ENCODE assay signal across 1 cellular context in genomic region chr12:51773145-51773869, GRCh38.
TF ChIP-seq lines count a peak whose summit lies in the region.

No MANE protein-coding gene starts in this region.

TF ChIP-seq in HCT116, 20 proteins besides CTCF, POLR2A, EP300 and RAD21 (continued from another document):
- TF ChIP-seq REST (IDR thresholded peaks at IDR 0.05; ENCODE audit: low read depth): no peak
- TF ChIP-seq ATF3 (IDR thresholded peaks at IDR 0.05): peak; percentile 69; the same call in 1 of the 2 replicates
- TF ChIP-seq YY1 (IDR thresholded peaks at IDR 0.05; ENCODE audit: extremely low read depth, insufficient replicate concordance, low read depth, low read length): no peak
- peak; percentile 55 for TF ChIP-seq FOSL1 (IDR thresholded peaks at IDR 0.05; ENCODE audit: low read depth)
- TF ChIP-seq SIN3A (IDR thresholded peaks at IDR 0.05; ENCODE audit: low read depth): no peak
- no peak for TF ChIP-seq POLR2AphosphoS5 (IDR thresholded peaks at IDR 0.05; ENCODE audit: low read depth, low read length)
- TF ChIP-seq JUND (IDR thresholded peaks at IDR 0.05): 0 out of 2 replicates have a peak, but pooled peaks have one; percentile 12
- peak; percentile 79 for TF ChIP-seq CEBPB (IDR thresholded peaks at IDR 0.05; ENCODE audit: low read depth)
- TF ChIP-seq CBX3 (IDR thresholded peaks at IDR 0.05; ENCODE audit: low read depth): no peak
- TF ChIP-seq ZBTB33 (IDR thresholded peaks at IDR 0.05; ENCODE audit: extremely low read depth, insufficient replicate concordance, low read length): no peak
- TF ChIP-seq SP1 (IDR thresholded peaks at IDR 0.05; ENCODE audit: low read depth): 0 out of 2 replicates have a peak, but pooled peaks have one; percentile 2
- TF ChIP-seq EZH2 (IDR thresholded peaks at IDR 0.05): no peak
- TF ChIP-seq SRF (IDR thresholded peaks at IDR 0.05; ENCODE audit: low read depth): peak; percentile 56; the same call in 1 of the 2 replicates
- TF ChIP-seq ELF1 (IDR thresholded peaks at IDR 0.05; ENCODE audit: borderline replicate concordance, low read depth): no peak
